In the genomic region with DNA sequence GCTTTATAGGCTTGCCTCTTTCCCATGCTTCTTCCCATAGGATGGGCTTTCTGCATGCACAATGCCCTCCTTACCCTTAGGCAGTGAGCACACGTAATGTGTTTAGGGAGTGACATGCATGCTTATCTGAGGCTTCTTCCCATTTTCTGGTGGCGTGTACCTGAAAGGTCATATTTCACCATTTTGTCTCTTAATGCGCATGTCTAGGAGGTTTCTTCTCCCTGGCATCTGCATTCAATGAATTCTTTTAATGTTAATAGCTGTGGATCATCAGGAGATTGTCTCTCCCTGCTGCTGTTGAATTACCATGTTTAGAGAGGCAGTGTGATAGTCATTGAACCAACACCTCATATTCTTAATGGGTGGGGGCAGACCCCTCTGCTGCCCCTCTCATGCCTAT, we compare ENCODE assay signal across 1 cellular context.
TF ChIP-seq lines count a peak whose summit lies in the region.

No MANE protein-coding gene starts in this region.

TF ChIP-seq in WTC11, 78 proteins besides CTCF, POLR2A, EP300 and RAD21 (continued from another document):
- TF ChIP-seq, protein P1, sequence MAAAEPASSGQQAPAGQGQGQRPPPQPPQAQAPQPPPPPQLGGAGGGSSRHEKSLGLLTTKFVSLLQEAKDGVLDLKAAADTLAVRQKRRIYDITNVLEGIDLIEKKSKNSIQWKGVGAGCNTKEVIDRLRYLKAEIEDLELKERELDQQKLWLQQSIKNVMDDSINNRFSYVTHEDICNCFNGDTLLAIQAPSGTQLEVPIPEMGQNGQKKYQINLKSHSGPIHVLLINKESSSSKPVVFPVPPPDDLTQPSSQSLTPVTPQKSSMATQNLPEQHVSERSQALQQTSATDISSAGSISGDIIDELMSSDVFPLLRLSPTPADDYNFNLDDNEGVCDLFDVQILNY (CRISPR knock-in tag; IDR thresholded peaks at IDR 0.05): no peak
- TF ChIP-seq NFE2L1 (CRISPR knock-in tag; IDR thresholded peaks at IDR 0.05): no peak
- TF ChIP-seq GABPB1 (CRISPR knock-in tag; IDR thresholded peaks at IDR 0.05): no peak
- TF ChIP-seq, protein P2, sequence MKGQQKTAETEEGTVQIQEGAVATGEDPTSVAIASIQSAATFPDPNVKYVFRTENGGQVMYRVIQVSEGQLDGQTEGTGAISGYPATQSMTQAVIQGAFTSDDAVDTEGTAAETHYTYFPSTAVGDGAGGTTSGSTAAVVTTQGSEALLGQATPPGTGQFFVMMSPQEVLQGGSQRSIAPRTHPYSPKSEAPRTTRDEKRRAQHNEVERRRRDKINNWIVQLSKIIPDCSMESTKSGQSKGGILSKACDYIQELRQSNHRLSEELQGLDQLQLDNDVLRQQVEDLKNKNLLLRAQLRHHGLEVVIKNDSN (CRISPR knock-in tag; IDR thresholded peaks at IDR 0.05): no peak
- TF ChIP-seq, protein P3, sequence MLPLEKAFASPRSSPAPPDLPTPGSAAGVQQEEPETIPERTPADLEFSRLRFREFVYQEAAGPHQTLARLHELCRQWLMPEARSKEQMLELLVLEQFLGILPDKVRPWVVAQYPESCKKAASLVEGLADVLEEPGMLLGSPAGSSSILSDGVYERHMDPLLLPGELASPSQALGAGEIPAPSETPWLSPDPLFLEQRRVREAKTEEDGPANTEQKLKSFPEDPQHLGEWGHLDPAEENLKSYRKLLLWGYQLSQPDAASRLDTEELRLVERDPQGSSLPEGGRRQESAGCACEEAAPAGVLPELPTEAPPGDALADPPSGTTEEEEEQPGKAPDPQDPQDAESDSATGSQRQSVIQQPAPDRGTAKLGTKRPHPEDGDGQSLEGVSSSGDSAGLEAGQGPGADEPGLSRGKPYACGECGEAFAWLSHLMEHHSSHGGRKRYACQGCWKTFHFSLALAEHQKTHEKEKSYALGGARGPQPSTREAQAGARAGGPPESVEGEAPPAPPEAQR (CRISPR knock-in tag; IDR thresholded peaks at IDR 0.05): no peak
